10 cellular contexts compared by ENCODE assay signal in genomic region chr10:33900591-33900990, GRCh38.
A peak's percentile ranks its signal among the peaks of the same experiment; 100 is the strongest.
DNase-seq lines count a peak whose midpoint lies in the region; ATAC-seq and TF ChIP-seq lines count a peak whose summit lies in the region.
"Had no signal": no experiment of that assay in that cellular context is flagged by ENCODE, and none has a peak within 500 bp of the region (broad histone marks: within the 10 kb centered on the region; RNA-seq: fewer than 3 reads in every experiment).

No MANE protein-coding gene starts in this region.

- H3K4me1 ChIP-seq in tibial artery, result peaks cover 0 to 27% (median 18%) of the 10 kb centered on the region in 4 donors

- no peak overlapping the region for H3K4me3 ChIP-seq in tibial artery
- H3K4me3 ChIP-seq: skin epidermis had no signal

- no peaks in the 10 kb centered on the region for H3K9me3 ChIP-seq in tibial artery

- no peaks in the 10 kb centered on the region for H3K27me3 ChIP-seq in tibial artery

- intact Hi-C loops in tibial artery (cut with DNase I; ENCODE audit: low total_unique reads), result no loop called here

- H3K36me3 ChIP-seq in tibial artery, result no peaks in the 10 kb centered on the region

- no peak for ATAC-seq in HG02642 (IDR thresholded peaks at IDR 0.05; ENCODE audit: poor library complexity, unreplicated experiment)

- H3K27ac ChIP-seq in tibial artery, result peak overlapping the region; percentile 25 to 33

- DNase-seq in NCI-H1092 treated with DMSO at 0.1 percent for 48 hours (lab: John Stamatoyannopoulos, UW), result peak; percentile 5
- DNase-seq in NCI-H1092 (lab: John Stamatoyannopoulos, UW), result no peak
- DNase-seq in dermis blood vessel endothelial cell, result peak; percentile 35
- peak; percentile 39 for DNase-seq in left kidney (ENCODE audit: low read depth, low spot score)
- no peak for DNase-seq in tibial artery
- no peak for DNase-seq in ecto neural progenitor cell (ENCODE audit: low spot score)
- no peak for DNase-seq in NCI-H526 (lab: John Stamatoyannopoulos, UW)
- DNase-seq: NCI-H2171 treated with DMSO at 0.1 percent for 48 hours had no signal

- no peak for TF ChIP-seq CTCF in tibial artery (IDR thresholded peaks at IDR 0.05)

Comparison
In these comparisons a context has a peak if more than half of its experiments do, and no peak if none do; other contexts are left out.
1. DNase-seq: peak in NCI-H1092 treated with DMSO at 0.1 percent for 48 hours (single experiment), dermis blood vessel endothelial cell (single experiment) and left kidney (single experiment); none in NCI-H1092 (single experiment), tibial artery (0 of 2), ecto neural progenitor cell (single experiment) and NCI-H526 (0 of 2).